ENCODE assay signal across 28 cellular contexts in the genomic region with DNA sequence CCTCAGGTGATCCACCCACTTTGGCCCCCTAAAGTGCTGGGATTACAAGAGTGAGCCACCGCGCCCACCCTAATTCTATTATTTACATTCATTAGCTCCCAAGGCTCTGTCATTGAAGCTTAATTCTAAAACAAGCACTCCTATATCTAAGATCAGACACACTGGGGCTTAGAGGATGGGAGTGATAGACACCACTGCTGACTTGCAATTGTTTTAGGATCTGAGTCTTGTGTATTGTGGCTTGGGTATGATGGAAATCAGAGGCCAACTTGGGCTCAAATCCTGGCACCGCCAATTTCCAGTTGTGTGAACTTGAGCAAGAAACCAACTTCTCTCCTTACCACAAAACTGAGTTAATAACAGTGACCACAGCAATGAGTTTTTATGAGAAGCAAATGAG. TPM values are rescaled to one million over a fixed set of nuclear protein-coding genes. Genes with fewer than 3 reads are reported as not detected.
DNase-seq lines count a peak whose midpoint lies in the region; ATAC-seq and TF ChIP-seq lines count a peak whose summit lies in the region.
"Had no signal": no experiment of that assay in that cellular context is flagged by ENCODE, and none has a peak within 500 bp of the region (broad histone marks: within the 10 kb centered on the region; RNA-seq: fewer than 3 reads in every experiment).

No MANE protein-coding gene starts in this region.

- peaks cover 4% of the 10 kb centered on the region for H3K36me3 Mint-ChIP-seq in activated CD4-positive, alpha-beta T cell treated with anti-CD3 and anti-CD28 coated beads, Interleukin-2, amount 10 ng/mL, durations not matched to agents 7 days and 5 days (ENCODE audit: low read depth)
- no peaks in the 10 kb centered on the region for H3K36me3 Mint-ChIP-seq in activated T-helper 17 cell treated with anti-CD3 and anti-CD28 coated beads, Interleukin-2, amount 50 U/mL, for 72 hours (ENCODE audit: low read depth)
- H3K36me3 Mint-ChIP-seq: CD8-positive, alpha-beta memory T cell had no signal

- intact Hi-C loops in lower lobe of right lung (cut with DNase I): no loop called here

- H3K27me3 ChIP-seq in KMS-11 (ENCODE audit: insufficient read depth, low read depth): no peaks in the 10 kb centered on the region
- no peaks in the 10 kb centered on the region for H3K27me3 ChIP-seq in lower lobe of right lung (ENCODE audit: low read depth)
- H3K27me3 ChIP-seq: SJCRH30 had no signal

- peak overlapping the region; percentile 42 for H3K27ac Mint-ChIP-seq in activated CD4-positive, alpha-beta T cell treated with anti-CD3 and anti-CD28 coated beads, Interleukin-2, amount 10 ng/mL, durations not matched to agents 7 days and 5 days
- H3K27ac Mint-ChIP-seq in activated T-helper 17 cell treated with anti-CD3 and anti-CD28 coated beads, Interleukin-2, amount 50 U/mL, for 72 hours: no peak overlapping the region

- peak overlapping the region; percentile 87; the same call in 1 of the 2 replicates for H3K27ac ChIP-seq in KMS-11
- no peak overlapping the region for H3K27ac ChIP-seq in lower lobe of right lung
- H3K27ac ChIP-seq: C4-2B, PC-9, SJCRH30 had no signal

- no peak for DNase-seq in activated CD4-positive, alpha-beta T cell treated with anti-CD3 and anti-CD28 coated beads, Interleukin-2, amount 10 ng/mL, durations not matched to agents 7 days and 5 days
- DNase-seq in activated CD4-positive, alpha-beta T cell treated with anti-CD3 and anti-CD28 coated beads, Interleukin-2, amount 50 U/mL, for 48 hours: no peak
- DNase-seq in lower lobe of right lung (no peak), C1 segment of cervical spinal cord (lab: John Stamatoyannopoulos, UW) (no peak), NCI-H1436 treated with DMSO at 0.1 percent for 48 hours (lab: John Stamatoyannopoulos, UW) (no peak)
- DNase-seq: CD8-positive, alpha-beta memory T cell; DMS 273 treated with DMSO at 0.1 percent for 48 hours; DMS79; EL; GDM1; HCEC 1CT; Karpas-422; NCI-H1048; NCI-H1417; NCI-H1694 treated with DMSO at 0.1 percent for 48 hours; NCI-H2081; NCI-H2171; NCI-H226; NCI-H510A treated with DMSO at 0.1 percent for 48 hours; NK-92 treated with Interleukin-12 subunit alpha and Interleukin-12 subunit beta, amount 100 ng/mL, for 24 hours; PC-9; SJCRH30 had no signal

- no peaks in the 10 kb centered on the region for H4K20me1 ChIP-seq in KMS-11 (ENCODE audit: insufficient read depth)

- peaks cover 78% of the 10 kb centered on the region for H3K4me1 ChIP-seq in KMS-11 (ENCODE audit: low read depth, poor library complexity, severe bottlenecking)
- H3K4me1 ChIP-seq in lower lobe of right lung: peaks cover 8% of the 10 kb centered on the region

- CTCF ChIA-PET in activated CD4-positive, alpha-beta T cell treated with anti-CD3 and anti-CD28 coated beads, Interleukin-2, amount 10 ng/mL, durations not matched to agents 7 days and 5 days (lab: Charles Lee): interaction anchor here (0.6 to 1.5 kb wide), 4 partner anchors 10 to 53 kb away, joined by 3 to 4 read pairs (median 3); a partner anchor contains a TSS

- no peak overlapping the region for H3K4me3 ChIP-seq in KMS-11 (IDR thresholded peaks at IDR 0.05; ENCODE audit: insufficient read depth, low read depth, low read length)
- no peak overlapping the region for H3K4me3 ChIP-seq in lower lobe of right lung
- H3K4me3 ChIP-seq: GM12878, PC-9, SJCRH30 had no signal

- H3K36me3 ChIP-seq in KMS-11 (ENCODE audit: insufficient read depth): no peaks in the 10 kb centered on the region
- no peaks in the 10 kb centered on the region for H3K36me3 ChIP-seq in lower lobe of right lung
- H3K36me3 ChIP-seq: SJCRH30 had no signal

- H3K9ac ChIP-seq in KMS-11: no peak overlapping the region

- TF ChIP-seq CTCF in KMS-11 (conservative IDR thresholded peaks at IDR 0.05; ENCODE audit: low read depth, low read length) (no peak), lower lobe of right lung (IDR thresholded peaks at IDR 0.05) (no peak)

- no peaks in the 10 kb centered on the region for H3K27me3 Mint-ChIP-seq in activated CD4-positive, alpha-beta T cell treated with anti-CD3 and anti-CD28 coated beads, Interleukin-2, amount 10 ng/mL, durations not matched to agents 7 days and 5 days
- no peaks in the 10 kb centered on the region for H3K27me3 Mint-ChIP-seq in activated T-helper 17 cell treated with anti-CD3 and anti-CD28 coated beads, Interleukin-2, amount 50 U/mL, for 72 hours
- H3K27me3 Mint-ChIP-seq: CD8-positive, alpha-beta memory T cell had no signal

- no peak overlapping the region for H3K4me3 Mint-ChIP-seq in activated CD4-positive, alpha-beta T cell treated with anti-CD3 and anti-CD28 coated beads, Interleukin-2, amount 10 ng/mL, durations not matched to agents 7 days and 5 days
- H3K4me3 Mint-ChIP-seq in activated T-helper 17 cell treated with anti-CD3 and anti-CD28 coated beads, Interleukin-2, amount 50 U/mL, for 72 hours: peak overlapping the region; percentile 72

- no peak overlapping the region for H2AFZ ChIP-seq in KMS-11 (ENCODE audit: low read depth)
- H2AFZ ChIP-seq: PC-9 had no signal

- H3K79me2 ChIP-seq in KMS-11 (ENCODE audit: insufficient read depth, low read depth): no peaks in the 10 kb centered on the region

- H3K9me3 Mint-ChIP-seq in activated CD4-positive, alpha-beta T cell treated with anti-CD3 and anti-CD28 coated beads, Interleukin-2, amount 10 ng/mL, durations not matched to agents 7 days and 5 days: no peaks in the 10 kb centered on the region
- no peaks in the 10 kb centered on the region for H3K9me3 Mint-ChIP-seq in activated T-helper 17 cell treated with anti-CD3 and anti-CD28 coated beads, Interleukin-2, amount 50 U/mL, for 72 hours
- H3K9me3 Mint-ChIP-seq: CD8-positive, alpha-beta memory T cell had no signal

- peak overlapping the region; percentile 92; the same call in 1 of the 2 replicates for H3K4me2 ChIP-seq in KMS-11
- H3K4me2 ChIP-seq: PC-9 had no signal

- H3K9me3 ChIP-seq in lower lobe of right lung: no peaks in the 10 kb centered on the region
- H3K9me3 ChIP-seq: SJCRH30 had no signal

- ATAC-seq in activated T-helper 17 cell treated with anti-CD3 and anti-CD28 coated beads, Interleukin-2, amount 50 U/mL, for 72 hours (replicated peaks): no peak
- ATAC-seq in lower lobe of right lung: no peak
- ATAC-seq: GM12878, Right ventricle myocardium inferior, SK-N-SH treated with all-trans-retinoic acid at 6 μM for 48 hours had no signal

- peaks cover 55% of the 10 kb centered on the region for H3K4me1 Mint-ChIP-seq in activated CD4-positive, alpha-beta T cell treated with anti-CD3 and anti-CD28 coated beads, Interleukin-2, amount 10 ng/mL, durations not matched to agents 7 days and 5 days
- H3K4me1 Mint-ChIP-seq in activated T-helper 17 cell treated with anti-CD3 and anti-CD28 coated beads, Interleukin-2, amount 50 U/mL, for 72 hours: peaks cover 27% of the 10 kb centered on the region

- POLR2A ChIA-PET in activated CD4-positive, alpha-beta T cell treated with anti-CD3 and anti-CD28 coated beads, Interleukin-2, amount 10 ng/mL, durations not matched to agents 7 days and 5 days (lab: Charles Lee): no interaction called here

RNA-seq across cellular contexts. Expression of a gene that starts 34.7 kb away (rescaled TPM):
- 10 to 100 TPM; 16.6 to 17.8 TPM for total RNA-seq in activated CD4-positive, alpha-beta T cell treated with anti-CD3 and anti-CD28 coated beads, Interleukin-2, amount 10 ng/mL, durations not matched to agents 7 days and 5 days
- total RNA-seq in activated T-helper 17 cell treated with anti-CD3 and anti-CD28 coated beads, Interleukin-2, amount 50 U/mL, for 72 hours: 10 to 100 TPM; 14.3 to 22.3 TPM
- total RNA-seq in lower lobe of right lung: 14.9 TPM

RNA-seq across cellular contexts. Expression of a gene that starts 52.6 kb away (rescaled TPM):
- 1 to 10 TPM; 2.7 to 2.9 TPM for total RNA-seq in activated CD4-positive, alpha-beta T cell treated with anti-CD3 and anti-CD28 coated beads, Interleukin-2, amount 10 ng/mL, durations not matched to agents 7 days and 5 days
- total RNA-seq in activated T-helper 17 cell treated with anti-CD3 and anti-CD28 coated beads, Interleukin-2, amount 50 U/mL, for 72 hours: 1 to 10 TPM; 4.4 to 5.1 TPM
- total RNA-seq in lower lobe of right lung: 3.1 TPM
